Comparison of ENCODE assay signal across 25 cellular contexts in genomic region chr7:136034132-136034531, GRCh38. TPM values are rescaled to one million over a fixed set of nuclear protein-coding genes. Genes with fewer than 3 reads are reported as not detected.
DNase-seq lines count a peak whose midpoint lies in the region; ATAC-seq and TF ChIP-seq lines count a peak whose summit lies in the region.
"Had no signal": no experiment of that assay in that cellular context is flagged by ENCODE, and none has a peak within 500 bp of the region (broad histone marks: within the 10 kb centered on the region; RNA-seq: fewer than 3 reads in every experiment).

No MANE protein-coding gene starts in this region.

- no peak overlapping the region for H3K4me3 Mint-ChIP-seq in T-helper 17 cell
- no peak overlapping the region for H3K4me3 Mint-ChIP-seq in activated T-helper 1 cell treated with anti-CD3 and anti-CD28 coated beads, Interleukin-12 subunit alpha, Interleukin-12 subunit beta, Interleukin-2, Interleukin-4 antibody, amounts not matched to agents 30 ng/mL and 10 ng/mL and 1 ng/mL, durations not matched to agents 14 hours and 24 hours and 36 hours
- H3K4me3 Mint-ChIP-seq: activated CD8-positive, alpha-beta memory T cell treated with anti-CD3 and anti-CD28 coated beads, Interleukin-2, amount 10 ng/mL, durations not matched to agents 7 days and 5 days; CD4-positive, CD25-positive, alpha-beta regulatory T cell; naive thymus-derived CD4-positive, alpha-beta T cell had no signal

- peaks cover 4% of the 10 kb centered on the region for H3K36me3 Mint-ChIP-seq in T-helper 17 cell (ENCODE audit: low read depth)
- peaks cover 2% of the 10 kb centered on the region for H3K36me3 Mint-ChIP-seq in activated T-helper 1 cell treated with anti-CD3 and anti-CD28 coated beads, Interleukin-12 subunit alpha, Interleukin-12 subunit beta, Interleukin-2, Interleukin-4 antibody, amounts not matched to agents 30 ng/mL and 10 ng/mL and 1 ng/mL, durations not matched to agents 14 hours and 24 hours and 36 hours (ENCODE audit: low read depth)

- no peaks in the 10 kb centered on the region for H3K4me1 ChIP-seq in right cardiac atrium (ENCODE audit: control insufficient read depth, insufficient read depth, low read length)
- peaks cover 17% of the 10 kb centered on the region for H3K4me1 ChIP-seq in smooth muscle cell (ENCODE audit: low read depth)
- H3K4me1 ChIP-seq: colonic mucosa, HAP-1, Peyer's patch, right lobe of liver had no signal

- no peaks in the 10 kb centered on the region for H3K36me3 ChIP-seq in smooth muscle cell (ENCODE audit: low read depth)
- H3K36me3 ChIP-seq: brain microvascular endothelial cell, colonic mucosa, esophagus squamous epithelium, HAP-1, Peyer's patch, right lobe of liver had no signal

- H3K4me1 Mint-ChIP-seq in T-helper 17 cell = peaks cover 24% of the 10 kb centered on the region
- peaks cover 12% of the 10 kb centered on the region for H3K4me1 Mint-ChIP-seq in activated T-helper 1 cell treated with anti-CD3 and anti-CD28 coated beads, Interleukin-12 subunit alpha, Interleukin-12 subunit beta, Interleukin-2, Interleukin-4 antibody, amounts not matched to agents 30 ng/mL and 10 ng/mL and 1 ng/mL, durations not matched to agents 14 hours and 24 hours and 36 hours (ENCODE audit: low read depth)

- no peak overlapping the region for H2AFZ ChIP-seq in smooth muscle cell (ENCODE audit: low read depth)

- no peak for TF ChIP-seq CTCF in smooth muscle cell (IDR thresholded peaks at IDR 0.05; ENCODE audit: borderline replicate concordance, insufficient read depth, poor library complexity, severe bottlenecking)

- no peaks in the 10 kb centered on the region for H3K9me3 Mint-ChIP-seq in activated T-helper 1 cell treated with anti-CD3 and anti-CD28 coated beads, Interleukin-12 subunit alpha, Interleukin-12 subunit beta, Interleukin-2, Interleukin-4 antibody, amounts not matched to agents 30 ng/mL and 10 ng/mL and 1 ng/mL, durations not matched to agents 14 hours and 24 hours and 36 hours

- no peak overlapping the region for H3K9ac ChIP-seq in smooth muscle cell (ENCODE audit: low read depth)

- peaks cover 30% of the 10 kb centered on the region for H3F3A ChIP-seq in smooth muscle cell (ENCODE audit: low read depth)

- WGBS in right cardiac atrium = 49% methylated on average over 3 of the region's 3 CpGs
- WGBS in smooth muscle cell (ENCODE audit: low lambda C conversion rate) = 30% methylated on average over 3 of the region's 3 CpGs

- peak overlapping the region; percentile 52 for H3K4me2 ChIP-seq in smooth muscle cell

- H3K79me2 ChIP-seq in smooth muscle cell (ENCODE audit: low read depth) = no peaks in the 10 kb centered on the region

- no peaks in the 10 kb centered on the region for H3K9me3 ChIP-seq in T-helper 17 cell (ENCODE audit: control insufficient read depth, low read length, poor library complexity, severe bottlenecking)
- no peaks in the 10 kb centered on the region for H3K9me3 ChIP-seq in right cardiac atrium (ENCODE audit: control insufficient read depth, low read length)
- no peaks in the 10 kb centered on the region for H3K9me3 ChIP-seq in smooth muscle cell (replicated peaks; ENCODE audit: low read depth)
- H3K9me3 ChIP-seq: colonic mucosa, esophagus squamous epithelium, HAP-1, Peyer's patch, right lobe of liver had no signal

- H3K27ac ChIP-seq in right cardiac atrium (ENCODE audit: low read length) (peak overlapping the region; percentile 93), smooth muscle cell (ENCODE audit: low read depth) (peak overlapping the region; percentile 53)
- H3K27ac ChIP-seq: brain microvascular endothelial cell, colonic mucosa, esophagus squamous epithelium, right lobe of liver, SK-N-MC had no signal

- H3K27me3 ChIP-seq in right cardiac atrium (ENCODE audit: control insufficient read depth, insufficient read depth) = no peaks in the 10 kb centered on the region
- no peaks in the 10 kb centered on the region for H3K27me3 ChIP-seq in smooth muscle cell (ENCODE audit: low read depth)
- H3K27me3 ChIP-seq: colonic mucosa, esophagus squamous epithelium, Peyer's patch, right lobe of liver had no signal

- DNase-seq in T-helper 17 cell (no peak), right cardiac atrium (no peak), smooth muscle cell (lab: John Stamatoyannopoulos, UW; ENCODE audit: unreplicated experiment) (no peak), GM03348 (ENCODE audit: low spot score) (no peak)
- no peak for DNase-seq in activated T-helper 1 cell treated with anti-CD3 and anti-CD28 coated beads, Interleukin-12 subunit alpha, Interleukin-12 subunit beta, Interleukin-2, Interleukin-4 antibody, amounts not matched to agents 30 ng/mL and 10 ng/mL and 1 ng/mL, durations not matched to agents 14 hours and 24 hours and 36 hours (ENCODE audit: low spot score)
- DNase-seq: activated CD8-positive, alpha-beta memory T cell treated with anti-CD3 and anti-CD28 coated beads, Interleukin-2, amount 10 ng/mL, durations not matched to agents 7 days and 5 days; activated effector memory CD4-positive, alpha-beta T cell treated with Interleukin-2 at 50 U/mL for 16 hours; brain microvascular endothelial cell; CD4-positive, CD25-positive, alpha-beta regulatory T cell; colonic mucosa; DMS 273 treated with DMSO at 0.1 percent for 48 hours; esophagus squamous epithelium; IMR-90; mammary epithelial cell; naive thymus-derived CD4-positive, alpha-beta T cell; NCI-H1105; NCI-H2029 treated with DMSO at 0.1 percent for 48 hours; NCI-H345; Peyer's patch; right lobe of liver; T1000 had no signal

- no peaks in the 10 kb centered on the region for H3K27me3 Mint-ChIP-seq in T-helper 17 cell
- H3K27me3 Mint-ChIP-seq in activated T-helper 1 cell treated with anti-CD3 and anti-CD28 coated beads, Interleukin-12 subunit alpha, Interleukin-12 subunit beta, Interleukin-2, Interleukin-4 antibody, amounts not matched to agents 30 ng/mL and 10 ng/mL and 1 ng/mL, durations not matched to agents 14 hours and 24 hours and 36 hours (ENCODE audit: insufficient read depth) = peaks cover 1% of the 10 kb centered on the region
- H3K27me3 Mint-ChIP-seq: CD4-positive, CD25-positive, alpha-beta regulatory T cell had no signal

- H3K4me3 ChIP-seq in right cardiac atrium (ENCODE audit: low read length) (no peak overlapping the region), smooth muscle cell (no peak overlapping the region)
- H3K4me3 ChIP-seq: colonic mucosa, esophagus squamous epithelium, HAP-1, Peyer's patch, right lobe of liver, SK-N-MC had no signal

- ATAC-seq in T-helper 17 cell (no peak), right cardiac atrium (peak; percentile 70 to 76), HG03442 (IDR thresholded peaks at IDR 0.05; ENCODE audit: unreplicated experiment) (no peak), GM21576 (IDR thresholded peaks at IDR 0.05; ENCODE audit: unreplicated experiment) (no peak)
- ATAC-seq: activated CD8-positive, alpha-beta memory T cell treated with anti-CD3 and anti-CD28 coated beads, Interleukin-2, amount 10 ng/mL, durations not matched to agents 7 days and 5 days; naive thymus-derived CD4-positive, alpha-beta T cell had no signal

- no peaks in the 10 kb centered on the region for H4K20me1 ChIP-seq in smooth muscle cell (ENCODE audit: low read depth)

- peak overlapping the region; percentile 1 for H3K27ac Mint-ChIP-seq in T-helper 17 cell
- peak overlapping the region; percentile 10 for H3K27ac Mint-ChIP-seq in activated T-helper 1 cell treated with anti-CD3 and anti-CD28 coated beads, Interleukin-12 subunit alpha, Interleukin-12 subunit beta, Interleukin-2, Interleukin-4 antibody, amounts not matched to agents 30 ng/mL and 10 ng/mL and 1 ng/mL, durations not matched to agents 14 hours and 24 hours and 36 hours
- H3K27ac Mint-ChIP-seq: activated CD8-positive, alpha-beta memory T cell treated with anti-CD3 and anti-CD28 coated beads, Interleukin-2, amount 10 ng/mL, durations not matched to agents 7 days and 5 days; CD4-positive, CD25-positive, alpha-beta regulatory T cell; naive thymus-derived CD4-positive, alpha-beta T cell had no signal

- intact Hi-C loops in activated T-helper 1 cell treated with anti-CD3 and anti-CD28 coated beads, Interleukin-12 subunit alpha, Interleukin-12 subunit beta, Interleukin-2, Interleukin-4 antibody, amounts not matched to agents 30 ng/mL and 10 ng/mL and 1 ng/mL, durations not matched to agents 14 hours and 24 hours and 36 hours (cut with micrococcal nuclease) = no loop called here
- intact Hi-C loops in right cardiac atrium (cut with DNase I) = no loop called here

RNA-seq across cellular contexts. Expression of gene MTPN, which starts 57.0 kb away (rescaled TPM):
- 100 to 1,000 TPM; 104 to 193 TPM for total RNA-seq in T-helper 17 cell
- 117 and 119 TPM in 2 replicates for total RNA-seq in activated T-helper 1 cell treated with anti-CD3 and anti-CD28 coated beads, Interleukin-12 subunit alpha, Interleukin-12 subunit beta, Interleukin-2, Interleukin-4 antibody, amounts not matched to agents 30 ng/mL and 10 ng/mL and 1 ng/mL, durations not matched to agents 14 hours and 24 hours and 36 hours
- total RNA-seq in right cardiac atrium = 100 to 1,000 TPM; 113 to 128 (median 123) TPM
- 64.6 TPM for polyA plus RNA-seq in right cardiac atrium
- 138 and 151 TPM in 2 replicates for total RNA-seq in smooth muscle cell
- 36.4 and 53.2 TPM in 2 replicates for polyA plus RNA-seq in smooth muscle cell

Comparison
In these comparisons a context has a peak if more than half of its experiments do, and no peak if none do; other contexts are left out.
1. ATAC-seq: peak in right cardiac atrium (2 of 2); none in T-helper 17 cell (single experiment), HG03442 (single experiment) and GM21576 (single experiment).